Comparison of ENCODE assay signal across 6 cellular contexts in genomic region chr11:19412070-19412469, GRCh38.
A peak's percentile ranks its signal among the peaks of the same experiment; 100 is the strongest.
DNase-seq lines count a peak whose midpoint lies in the region; ATAC-seq and TF ChIP-seq lines count a peak whose summit lies in the region.
"Not testable (repeated sequence)": the region's sequence is repeated elsewhere in the genome, so short reads cannot be mapped to it uniquely, and the experiment has no call there.

No MANE protein-coding gene starts in this region.

- not testable (repeated sequence) for H3K36me3 Mint-ChIP-seq in WTC11; endodermal cell (ENCODE audit: low read depth); progenitor cell of endocrine pancreas (ENCODE audit: insufficient read depth)

- not testable (repeated sequence) for H3K4me3 ChIP-seq in KMS-11 (IDR thresholded peaks at IDR 0.05; ENCODE audit: insufficient read depth, low read depth, low read length); endodermal cell (ENCODE audit: low read length)

- not testable (repeated sequence) for ATAC-seq in WTC11

- H2AFZ ChIP-seq in KMS-11 (ENCODE audit: low read depth), result peak overlapping the region; percentile 44; the same call in 1 of the 2 replicates

- H3K79me2 ChIP-seq in KMS-11 (ENCODE audit: insufficient read depth, low read depth), result peaks cover 14% of the 10 kb centered on the region; the same call in 1 of the 2 replicates

- POLR2A ChIA-PET in WTC11 (lab: Charles Lee), result not testable (repeated sequence)

- H4K20me1 ChIP-seq in KMS-11 (ENCODE audit: insufficient read depth), result not testable (repeated sequence)

- not testable (repeated sequence) for H3K9me3 Mint-ChIP-seq in WTC11, endodermal cell
- peaks cover 12% of the 10 kb centered on the region for H3K9me3 Mint-ChIP-seq in progenitor cell of endocrine pancreas (ENCODE audit: low read depth)

- H3K27me3 ChIP-seq in KMS-11 (ENCODE audit: insufficient read depth, low read depth); endodermal cell (ENCODE audit: control insufficient read depth, insufficient read depth, low read length, poor library complexity, severe bottlenecking): not testable (repeated sequence)

- DNase-seq in ELF-1 (ENCODE audit: low read depth, low spot score) (peak; percentile 71), NCI-H2227 (lab: John Stamatoyannopoulos, UW; ENCODE audit: unreplicated experiment) (peak; percentile 32), WTC11 (ENCODE audit: low spot score) (peak; percentile 23), endodermal cell (peak; percentile 60), progenitor cell of endocrine pancreas (ENCODE audit: low spot score, unreplicated experiment) (peak; percentile 14)

- H3K9ac ChIP-seq in KMS-11, result peak overlapping the region; percentile 55
- not testable (repeated sequence) for H3K9ac ChIP-seq in endodermal cell (ENCODE audit: extremely low read depth, low read length, poor library complexity, severe bottlenecking)

- TF ChIP-seq CTCF in KMS-11 (conservative IDR thresholded peaks at IDR 0.05; ENCODE audit: low read depth, low read length); WTC11 (IDR thresholded peaks at IDR 0.05); endodermal cell (conservative IDR thresholded peaks at IDR 0.05); progenitor cell of endocrine pancreas (IDR thresholded peaks at IDR 0.05; ENCODE audit: unreplicated experiment): not testable (repeated sequence)

- not testable (repeated sequence) for H3K9me3 ChIP-seq in endodermal cell (ENCODE audit: control insufficient read depth, low read length)

- H3K36me3 ChIP-seq in KMS-11 (ENCODE audit: insufficient read depth); endodermal cell (ENCODE audit: control insufficient read depth, insufficient read depth, low read length): not testable (repeated sequence)

- CTCF ChIA-PET in WTC11 (lab: Charles Lee), result interaction anchor here (1.0 kb wide), 1 partner anchor 335 kb away, joined by 3 read pairs; no protein-coding TSS in a partner anchor

- H3K27ac ChIP-seq in KMS-11, result peak overlapping the region; percentile 77
- H3K27ac ChIP-seq in endodermal cell (ENCODE audit: low read depth, low read length), result not testable (repeated sequence)

- H3K27me3 Mint-ChIP-seq in WTC11 (ENCODE audit: low read depth); progenitor cell of endocrine pancreas: not testable (repeated sequence)
- peaks cover 15% of the 10 kb centered on the region for H3K27me3 Mint-ChIP-seq in endodermal cell (ENCODE audit: insufficient read depth)

- H3K4me1 Mint-ChIP-seq in WTC11 (peaks cover 18% of the 10 kb centered on the region), endodermal cell (peaks cover 11% of the 10 kb centered on the region)
- H3K4me1 Mint-ChIP-seq in progenitor cell of endocrine pancreas (ENCODE audit: low read depth), result not testable (repeated sequence)

- not testable (repeated sequence) for H3K4me3 Mint-ChIP-seq in WTC11; endodermal cell; progenitor cell of endocrine pancreas (ENCODE audit: low read depth)

- WGBS in endodermal cell (ENCODE audit: insufficient coverage in 1 of 2, insufficient read length in 1 of 2), 2 experiments, result 0 to 30% methylated on average over 1 to 3 of the region's 3 CpGs

- H3K4me2 ChIP-seq in KMS-11, result peak overlapping the region; percentile 98

- peaks cover 47% of the 10 kb centered on the region for H3K4me1 ChIP-seq in KMS-11 (ENCODE audit: low read depth, poor library complexity, severe bottlenecking)
- H3K4me1 ChIP-seq in endodermal cell (ENCODE audit: control insufficient read depth, insufficient read depth, low read length), result not testable (repeated sequence)

- not testable (repeated sequence) for H3K27ac Mint-ChIP-seq in WTC11, endodermal cell, progenitor cell of endocrine pancreas

Comparison
In these comparisons a context has a peak if more than half of its experiments do, and no peak if none do; other contexts are left out.
1. DNase-seq: peak in every context shown above with its lines; median percentile 71 in ELF-1; 60 in endodermal cell; 32 in NCI-H2227; 23 in WTC11; 14 in progenitor cell of endocrine pancreas.